Comparison of ENCODE assay signal across 12 cellular contexts in the genomic region with DNA sequence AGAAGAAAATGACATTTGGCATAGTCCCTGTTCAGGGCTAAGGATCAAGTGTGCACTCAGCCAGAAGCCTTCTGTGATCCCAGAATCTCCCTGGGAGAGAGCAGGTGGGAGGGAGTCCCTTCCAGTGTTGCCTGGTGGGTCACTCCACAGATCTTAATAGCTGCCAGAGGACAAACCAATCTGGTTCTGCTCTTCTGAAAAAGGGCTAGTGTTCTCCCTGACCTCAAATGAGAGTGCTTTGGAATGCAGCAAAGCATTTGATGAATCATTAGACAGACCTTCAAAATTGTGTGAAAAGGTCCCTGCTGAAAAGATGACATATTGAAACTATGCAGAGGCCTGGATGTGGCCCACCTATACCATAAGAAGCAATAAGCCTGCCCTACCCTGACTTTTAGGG.
A peak's percentile ranks its signal among the peaks of the same experiment; 100 is the strongest.
DNase-seq lines count a peak whose midpoint lies in the region; ATAC-seq and TF ChIP-seq lines count a peak whose summit lies in the region.
"Had no signal": no experiment of that assay in that cellular context is flagged by ENCODE, and none has a peak within 500 bp of the region (broad histone marks: within the 10 kb centered on the region; RNA-seq: fewer than 3 reads in every experiment).

No MANE protein-coding gene starts in this region.

- H3K9me3 Mint-ChIP-seq in effector memory CD8-positive, alpha-beta T cell = no peaks in the 10 kb centered on the region

- no peaks in the 10 kb centered on the region for H3K4me1 Mint-ChIP-seq in effector memory CD8-positive, alpha-beta T cell (ENCODE audit: low read depth in 2 of 2)

- DNase-seq in GM04503 (ENCODE audit: low read depth) (peak; percentile 72), fibroblast of mammary gland (ENCODE audit: low read depth) (peak; percentile 48), renal cortical epithelial cell (ENCODE audit: low read depth) (peak; percentile 90), UCSD-AML1 (lab: John Stamatoyannopoulos, UW; ENCODE audit: unreplicated experiment) (no peak)
- DNase-seq in stimulated activated CD4-positive, alpha-beta T cell treated with anti-CD3 and anti-CD28 coated beads, Interleukin-4, amount 100 ng/mL, for 4 hours = no peak
- no peak for DNase-seq in effector memory CD8-positive, alpha-beta T cell
- DNase-seq: activated T-cell treated with anti-CD3 and anti-CD28 coated beads, Interleukin-2, amount 50 U/mL, for 1 hour; cerebellar nuclear complex; NCI-H2081; uterus had no signal

- no peaks in the 10 kb centered on the region for H3K36me3 Mint-ChIP-seq in effector memory CD8-positive, alpha-beta T cell (ENCODE audit: insufficient read depth)

- peaks cover 0 to 6% of the 10 kb centered on the region in 2 donors for H3K27me3 Mint-ChIP-seq in effector memory CD8-positive, alpha-beta T cell

- peak; percentile 90 for ATAC-seq in SK-N-SH treated with all-trans-retinoic acid at 6 μM for 48 hours
- no peak for ATAC-seq in effector memory CD8-positive, alpha-beta T cell (replicated peaks)
- no peak for ATAC-seq in HG02870 (IDR thresholded peaks at IDR 0.05; ENCODE audit: unreplicated experiment)

- H3K27ac Mint-ChIP-seq in effector memory CD8-positive, alpha-beta T cell = no peak overlapping the region

- no peak overlapping the region for H3K4me3 ChIP-seq in fibroblast of mammary gland (ENCODE audit: control insufficient read depth, low read depth, low read length)
- H3K4me3 ChIP-seq: uterus had no signal

- no peak overlapping the region for H3K4me3 Mint-ChIP-seq in effector memory CD8-positive, alpha-beta T cell

- TF ChIP-seq CTCF in fibroblast of mammary gland (conservative IDR thresholded peaks at IDR 0.05; ENCODE audit: control insufficient read depth, insufficient read depth, low read depth, low read length) = no peak

TF ChIP-seq in SK-N-SH treated with all-trans-retinoic acid at 6 μM for 48 hours, 23 proteins besides CTCF, POLR2A, EP300 and RAD21:
- TF ChIP-seq, protein P1, sequence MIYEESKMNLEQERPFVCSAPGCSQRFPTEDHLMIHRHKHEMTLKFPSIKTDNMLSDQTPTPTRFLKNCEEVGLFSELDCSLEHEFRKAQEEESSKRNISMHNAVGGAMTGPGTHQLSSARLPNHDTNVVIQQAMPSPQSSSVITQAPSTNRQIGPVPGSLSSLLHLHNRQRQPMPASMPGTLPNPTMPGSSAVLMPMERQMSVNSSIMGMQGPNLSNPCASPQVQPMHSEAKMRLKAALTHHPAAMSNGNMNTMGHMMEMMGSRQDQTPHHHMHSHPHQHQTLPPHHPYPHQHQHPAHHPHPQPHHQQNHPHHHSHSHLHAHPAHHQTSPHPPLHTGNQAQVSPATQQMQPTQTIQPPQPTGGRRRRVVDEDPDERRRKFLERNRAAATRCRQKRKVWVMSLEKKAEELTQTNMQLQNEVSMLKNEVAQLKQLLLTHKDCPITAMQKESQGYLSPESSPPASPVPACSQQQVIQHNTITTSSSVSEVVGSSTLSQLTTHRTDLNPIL (CRISPR knock-in tag; IDR thresholded peaks at IDR 0.05; ENCODE audit: low read depth) = 0 out of 2 replicates have a peak, but pooled peaks have one; percentile 30
- TF ChIP-seq ISL1 (CRISPR knock-in tag; IDR thresholded peaks at IDR 0.05) (peak; percentile 76), CSDC2 (CRISPR knock-in tag; IDR thresholded peaks at IDR 0.05) (no peak)

Comparison
In these comparisons a context has a peak if more than half of its experiments do, and no peak if none do; other contexts are left out.
1. DNase-seq: peak in GM04503 (single experiment), fibroblast of mammary gland (single experiment) and renal cortical epithelial cell (single experiment); none in UCSD-AML1 (single experiment), stimulated activated CD4-positive, alpha-beta T cell treated with anti-CD3 and anti-CD28 coated beads, Interleukin-4, amount 100 ng/mL, for 4 hours (0 of 2) and effector memory CD8-positive, alpha-beta T cell (0 of 3).